ENCODE assay signal across 9 cellular contexts in the genomic region with DNA sequence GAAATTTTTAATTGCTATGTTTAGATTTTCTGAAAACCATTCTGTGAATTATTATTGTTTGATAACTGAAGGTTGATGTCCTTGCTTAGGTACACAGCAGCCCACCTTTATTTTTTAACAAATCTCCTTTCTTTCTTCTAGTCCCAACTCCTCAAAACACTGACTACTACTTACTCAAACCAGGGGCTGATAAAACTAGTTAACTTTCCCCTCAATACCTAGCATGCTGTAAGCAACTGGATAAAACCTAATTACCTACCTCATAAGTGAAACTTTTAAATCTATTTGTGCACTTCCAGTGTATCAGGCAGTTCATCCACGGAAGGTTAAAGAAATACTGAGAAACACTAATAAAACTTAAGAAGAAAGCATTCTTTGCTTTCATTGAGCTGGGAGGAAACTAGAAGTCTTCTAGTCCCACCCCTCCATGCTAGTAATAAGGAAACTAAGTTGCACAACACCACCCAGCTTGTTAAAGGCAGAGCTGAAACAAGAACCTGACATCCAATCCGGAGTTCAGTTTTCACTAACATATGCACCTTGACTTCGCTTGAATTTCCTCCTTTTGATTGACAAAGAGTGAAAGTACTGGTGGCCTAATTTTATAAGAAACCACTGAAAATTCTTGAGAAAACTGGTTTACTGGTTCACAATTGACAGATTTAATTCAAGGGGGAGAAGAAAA.
DNase-seq lines count a peak whose midpoint lies in the region; ATAC-seq lines count a peak whose summit lies in the region.
"Had no signal": no experiment of that assay in that cellular context is flagged by ENCODE, and none has a peak within 500 bp of the region (broad histone marks: within the 10 kb centered on the region; RNA-seq: fewer than 3 reads in every experiment).

No MANE protein-coding gene starts in this region.

- no peaks in the 10 kb centered on the region for H3K27me3 ChIP-seq in effector memory CD4-positive, alpha-beta T cell (replicated peaks; ENCODE audit: control insufficient read depth, insufficient read depth, low read length, poor library complexity, severe bottlenecking)

- intact Hi-C loops in activated CD4-positive, alpha-beta T cell treated with anti-CD3 and anti-CD28 coated beads for 36 hours (cut with DNase I, micrococcal nuclease): loop anchor here (1.0 to 10.0 kb wide), 9 partner anchors 92 to 507 kb away; a partner anchor contains a TSS
- intact Hi-C loops in posterior vena cava (cut with DNase I): no loop called here

- H3K36me3 Mint-ChIP-seq in activated CD4-positive, alpha-beta T cell treated with anti-CD3 and anti-CD28 coated beads for 36 hours (ENCODE audit: low read depth): no peaks in the 10 kb centered on the region
- H3K36me3 Mint-ChIP-seq in stimulated activated effector memory CD8-positive, alpha-beta T cell treated with anti-CD3 and anti-CD28 coated beads, Interleukin-12 subunit alpha, Interleukin-12 subunit beta, amount 100 ng/mL, for 72 hours: no peaks in the 10 kb centered on the region

- H3K4me1 ChIP-seq in effector memory CD4-positive, alpha-beta T cell (ENCODE audit: control insufficient read depth, insufficient read depth, low read length, poor library complexity, severe bottlenecking): no peaks in the 10 kb centered on the region

- CTCF ChIA-PET in activated CD4-positive, alpha-beta T cell treated with anti-CD3 and anti-CD28 coated beads for 36 hours (lab: Charles Lee): interaction anchor here (0.6 to 1.5 kb wide), 5 partner anchors 9 to 507 kb away, joined by 4 to 7 read pairs (median 4); a partner anchor contains a TSS

- peak; percentile 97 for ATAC-seq in activated CD4-positive, alpha-beta T cell treated with anti-CD3 and anti-CD28 coated beads for 36 hours
- peak; percentile 97 for ATAC-seq in HG02610 (IDR thresholded peaks at IDR 0.05; ENCODE audit: unreplicated experiment)
- ATAC-seq in stimulated activated effector memory CD8-positive, alpha-beta T cell treated with anti-CD3 and anti-CD28 coated beads, Interleukin-12 subunit alpha, Interleukin-12 subunit beta, amount 100 ng/mL, for 72 hours: peak; percentile 97

- H3K27me3 Mint-ChIP-seq in activated CD4-positive, alpha-beta T cell treated with anti-CD3 and anti-CD28 coated beads for 36 hours: peaks cover 5% of the 10 kb centered on the region

- DNase-seq in activated CD4-positive, alpha-beta T cell treated with anti-CD3 and anti-CD28 coated beads for 36 hours: peak; percentile 61
- no peak for DNase-seq in activated CD4-positive, alpha-beta T cell treated with anti-CD3 and anti-CD28 coated beads, Interleukin-2, amount 50 U/mL, for 1 hour
- DNase-seq in NAMALWA (ENCODE audit: low spot score) (peak; percentile 14), posterior vena cava (ENCODE audit: low spot score) (no peak), SW480 (ENCODE audit: low spot score) (no peak)
- no peak for DNase-seq in effector memory CD4-positive, alpha-beta T cell
- no peak for DNase-seq in stimulated activated effector memory CD8-positive, alpha-beta T cell treated with anti-CD3 and anti-CD28 coated beads, Interleukin-12 subunit alpha, Interleukin-12 subunit beta, amount 100 ng/mL, for 72 hours (ENCODE audit: low spot score in 2 of 2)

- no peak overlapping the region for H3K27ac ChIP-seq in effector memory CD4-positive, alpha-beta T cell (ENCODE audit: insufficient read depth, low read length, poor library complexity, severe bottlenecking)

- peaks cover 18% of the 10 kb centered on the region for H3K4me1 Mint-ChIP-seq in activated CD4-positive, alpha-beta T cell treated with anti-CD3 and anti-CD28 coated beads for 36 hours
- H3K4me1 Mint-ChIP-seq in stimulated activated effector memory CD8-positive, alpha-beta T cell treated with anti-CD3 and anti-CD28 coated beads, Interleukin-12 subunit alpha, Interleukin-12 subunit beta, amount 100 ng/mL, for 72 hours: peaks cover 11% of the 10 kb centered on the region

- POLR2A ChIA-PET in activated CD4-positive, alpha-beta T cell treated with anti-CD3 and anti-CD28 coated beads for 36 hours (lab: Charles Lee): no interaction called here

- H3K27ac Mint-ChIP-seq in activated CD4-positive, alpha-beta T cell treated with anti-CD3 and anti-CD28 coated beads for 36 hours: peak overlapping the region; percentile 98
- no peak overlapping the region for H3K27ac Mint-ChIP-seq in stimulated activated effector memory CD8-positive, alpha-beta T cell treated with anti-CD3 and anti-CD28 coated beads, Interleukin-12 subunit alpha, Interleukin-12 subunit beta, amount 100 ng/mL, for 72 hours

- H3K4me3 ChIP-seq in effector memory CD4-positive, alpha-beta T cell (ENCODE audit: insufficient read depth, low read depth, low read length, poor library complexity, severe bottlenecking): peak overlapping the region; percentile 7

- H3K9me3 ChIP-seq in effector memory CD4-positive, alpha-beta T cell (ENCODE audit: control insufficient read depth, low read length): no peaks in the 10 kb centered on the region

- peaks cover 2% of the 10 kb centered on the region for H3K9me3 Mint-ChIP-seq in activated CD4-positive, alpha-beta T cell treated with anti-CD3 and anti-CD28 coated beads for 36 hours (ENCODE audit: low read depth)
- H3K9me3 Mint-ChIP-seq in stimulated activated effector memory CD8-positive, alpha-beta T cell treated with anti-CD3 and anti-CD28 coated beads, Interleukin-12 subunit alpha, Interleukin-12 subunit beta, amount 100 ng/mL, for 72 hours: peaks cover 8% of the 10 kb centered on the region

- peak overlapping the region; percentile 43 for H3K4me3 Mint-ChIP-seq in activated CD4-positive, alpha-beta T cell treated with anti-CD3 and anti-CD28 coated beads for 36 hours
- peak overlapping the region; percentile 19 for H3K4me3 Mint-ChIP-seq in stimulated activated effector memory CD8-positive, alpha-beta T cell treated with anti-CD3 and anti-CD28 coated beads, Interleukin-12 subunit alpha, Interleukin-12 subunit beta, amount 100 ng/mL, for 72 hours
- H3K4me3 Mint-ChIP-seq: neural crest cell had no signal

- H3K36me3 ChIP-seq in effector memory CD4-positive, alpha-beta T cell (ENCODE audit: control insufficient read depth, insufficient read depth, low read length): no peaks in the 10 kb centered on the region

Comparison
In these comparisons a context has a peak if more than half of its experiments do, and no peak if none do; other contexts are left out.
1. DNase-seq: peak in activated CD4-positive, alpha-beta T cell treated with anti-CD3 and anti-CD28 coated beads for 36 hours (single experiment) and NAMALWA (single experiment); none in activated CD4-positive, alpha-beta T cell treated with anti-CD3 and anti-CD28 coated beads, Interleukin-2, amount 50 U/mL, for 1 hour (single experiment), effector memory CD4-positive, alpha-beta T cell (0 of 3), stimulated activated effector memory CD8-positive, alpha-beta T cell treated with anti-CD3 and anti-CD28 coated beads, Interleukin-12 subunit alpha, Interleukin-12 subunit beta, amount 100 ng/mL, for 72 hours (0 of 2), posterior vena cava (single experiment) and SW480 (single experiment).
2. intact Hi-C loops: an anchor here in activated CD4-positive, alpha-beta T cell treated with anti-CD3 and anti-CD28 coated beads for 36 hours (1.0 to 10.0 kb wide); none called in posterior vena cava.
3. Peak in every context shown above with its lines, with median percentiles within 50 percentile points of each other: ATAC-seq.